ENCODE assay signal across 23 cellular contexts in genomic region chr2:72936669-72937355, GRCh38. TPM values are rescaled to one million over a fixed set of nuclear protein-coding genes. Genes with fewer than 3 reads are reported as not detected.
A peak's percentile ranks its signal among the peaks of the same experiment; 100 is the strongest.
DNase-seq lines count a peak whose midpoint lies in the region; TF ChIP-seq lines count a peak whose summit lies in the region.
"Had no signal": no experiment of that assay in that cellular context is flagged by ENCODE, and none has a peak within 500 bp of the region (broad histone marks: within the 10 kb centered on the region; RNA-seq: fewer than 3 reads in every experiment).

No MANE protein-coding gene starts in this region.

- H3K9me3 Mint-ChIP-seq in chondrocyte (ENCODE audit: low read depth) (no peaks in the 10 kb centered on the region), MCF 10A (ENCODE audit: unreplicated experiment) (no peaks in the 10 kb centered on the region)
- H3K9me3 Mint-ChIP-seq: CD8-positive, alpha-beta T cell; HFFc6 had no signal

- peaks cover 0 to 30% (median 0%) of the 10 kb centered on the region in 11 experiments; a peak in 7 of 22 replicates for H3K27me3 ChIP-seq in BLaER1 treated with 17β-estradiol and CSF1 and Interleukin-3, amounts not matched to agents 10 nM and 100 nM
- H3K27me3 ChIP-seq in GM23248 (replicated peaks; ENCODE audit: insufficient read depth): no peaks in the 10 kb centered on the region
- H3K27me3 ChIP-seq: BE2C had no signal

- TF ChIP-seq CTCF in chondrocyte (IDR thresholded peaks at IDR 0.05) (no peak), MCF 10A (IDR thresholded peaks at IDR 0.05; ENCODE audit: unreplicated experiment) (no peak), GM20000 (IDR thresholded peaks at IDR 0.05; ENCODE audit: extremely low read depth, missing control alignments) (no peak)

- no peak overlapping the region for H2AFZ ChIP-seq in GM23248

- H3K27me3 Mint-ChIP-seq in chondrocyte (ENCODE audit: low read depth): peaks cover 40% of the 10 kb centered on the region
- H3K27me3 Mint-ChIP-seq in MCF 10A (ENCODE audit: insufficient read depth, unreplicated experiment): no peaks in the 10 kb centered on the region

- no peak overlapping the region for H3K27ac ChIP-seq in BLaER1 treated with 17β-estradiol and CSF1 and Interleukin-3, amounts not matched to agents 10 nM and 100 nM
- H3K27ac ChIP-seq in GM23248: no peak overlapping the region

- 24 to 28% methylated on average over 19 of the region's 19 CpGs for WGBS in GM23248 (ENCODE audit: low coverage in 1 of 2, low lambda C conversion rate in 2 of 2, missing lambda C conversion rate in 2 of 2), 2 experiments

- no TSS peak for BruUV-seq in MCF 10A (replicated peaks; lab: Mats Ljungman, UMichigan)

- H3F3A ChIP-seq in GM23248 (ENCODE audit: insufficient read depth): no peaks in the 10 kb centered on the region

- H3K9me3 ChIP-seq in BLaER1 treated with 17β-estradiol and CSF1 and Interleukin-3, amounts not matched to agents 10 nM and 100 nM (replicated peaks in 1 of 11): no peaks in the 10 kb centered on the region
- H3K9me3 ChIP-seq in GM23248 (ENCODE audit: low read depth): no peaks in the 10 kb centered on the region
- H3K9me3 ChIP-seq: BE2C had no signal

- no peak overlapping the region for H3K4me3 Mint-ChIP-seq in chondrocyte (ENCODE audit: unreplicated experiment)
- no peak overlapping the region for H3K4me3 Mint-ChIP-seq in MCF 10A (ENCODE audit: unreplicated experiment)
- H3K4me3 Mint-ChIP-seq: CD8-positive, alpha-beta T cell; HFFc6 had no signal

- peaks cover 0 to 58% (median 6%) of the 10 kb centered on the region in 11 experiments; a peak in 8 of 22 replicates for H4K20me1 ChIP-seq in BLaER1 treated with 17β-estradiol and CSF1 and Interleukin-3, amounts not matched to agents 10 nM and 100 nM
- H4K20me1 ChIP-seq in GM23248 (ENCODE audit: insufficient read depth): no peaks in the 10 kb centered on the region

- H3K4me3 ChIP-seq in BLaER1 treated with 17β-estradiol and CSF1 and Interleukin-3, amounts not matched to agents 10 nM and 100 nM: no peak overlapping the region; a peak in 1 of 20 replicates
- no peak overlapping the region for H3K4me3 ChIP-seq in GM23248
- H3K4me3 ChIP-seq: GM12878 had no signal

- CTCF ChIA-PET in HEK293T (lab: Yijun Ruan, JAX): interaction anchor here (0.7 kb wide), 1 partner anchor 44 kb away, joined by 3 read pairs; no protein-coding TSS in a partner anchor
- CTCF ChIA-PET in MCF 10A (lab: Yijun Ruan, JAX): interaction anchor here (0.6 kb wide), 1 partner anchor 354 kb away, joined by 3 read pairs; no protein-coding TSS in a partner anchor

- peaks cover 2% of the 10 kb centered on the region for H3K36me3 Mint-ChIP-seq in chondrocyte (ENCODE audit: low read depth)
- no peaks in the 10 kb centered on the region for H3K36me3 Mint-ChIP-seq in MCF 10A (ENCODE audit: insufficient read depth, unreplicated experiment)
- H3K36me3 Mint-ChIP-seq: CD8-positive, alpha-beta T cell had no signal

- 0 out of 22 replicates have a peak overlapping the region, but pooled peaks of 2 of the 11 experiments have one; percentile 4 to 22 for H3K9ac ChIP-seq in BLaER1 treated with 17β-estradiol and CSF1 and Interleukin-3, amounts not matched to agents 10 nM and 100 nM
- no peak overlapping the region for H3K9ac ChIP-seq in GM23248

- no peak overlapping the region for H3K27ac Mint-ChIP-seq in chondrocyte (ENCODE audit: unreplicated experiment)
- H3K27ac Mint-ChIP-seq in MCF 10A (ENCODE audit: low read depth, unreplicated experiment): no peak overlapping the region
- H3K27ac Mint-ChIP-seq: CD8-positive, alpha-beta T cell; HFFc6 had no signal

- no peaks in the 10 kb centered on the region for H3K36me3 ChIP-seq in BLaER1 treated with 17β-estradiol and CSF1 and Interleukin-3, amounts not matched to agents 10 nM and 100 nM
- no peaks in the 10 kb centered on the region for H3K36me3 ChIP-seq in GM23248 (ENCODE audit: low read depth)
- H3K36me3 ChIP-seq: BE2C had no signal

- no peaks in the 10 kb centered on the region for H3K9me2 ChIP-seq in GM23248 (ENCODE audit: insufficient read depth)

- H3K4me2 ChIP-seq in BLaER1 treated with 17β-estradiol and CSF1 and Interleukin-3, amounts not matched to agents 10 nM and 100 nM: peak overlapping the region in 10 of 11 experiments; percentile 21 to 97 (median 89); a peak in 18 of 22 replicates
- no peak overlapping the region for H3K4me2 ChIP-seq in GM23248 (ENCODE audit: unreplicated experiment)

- intact Hi-C loops in MCF 10A (cut with micrococcal nuclease): no loop called here

- peaks cover 12 to 100% (median 94%) of the 10 kb centered on the region in 10 experiments; a peak in 19 of 20 replicates for H3K4me1 ChIP-seq in BLaER1 treated with 17β-estradiol and CSF1 and Interleukin-3, amounts not matched to agents 10 nM and 100 nM
- peaks cover 17% of the 10 kb centered on the region for H3K4me1 ChIP-seq in GM23248 (ENCODE audit: insufficient read depth)
- H3K4me1 ChIP-seq: BE2C had no signal

- H3K4me1 Mint-ChIP-seq in chondrocyte (ENCODE audit: low read depth): peaks cover 13% of the 10 kb centered on the region
- H3K4me1 Mint-ChIP-seq in MCF 10A (ENCODE audit: insufficient read depth, unreplicated experiment): no peaks in the 10 kb centered on the region

- POLR2A ChIA-PET in HEK293T (lab: Yijun Ruan, JAX) (no interaction called here), MCF 10A (lab: Yijun Ruan, JAX) (interaction anchor here (0.7 to 1.3 kb wide), 2 partner anchors 10 to 1852 kb away, joined by 3 read pairs; no protein-coding TSS in a partner anchor)

- peak; percentile 78 for DNase-seq in GM23248
- peak; percentile 72 for DNase-seq in chondrocyte (ENCODE audit: low spot score)
- DNase-seq in occipital lobe (lab: John Stamatoyannopoulos, UW): peak; percentile 62
- no peak for DNase-seq in HEK293T (ENCODE audit: extremely low spot score)
- no peak for DNase-seq in KG1 (lab: John Stamatoyannopoulos, UW)
- no peak for DNase-seq in MCF 10A (ENCODE audit: unreplicated experiment)
- DNase-seq in GM20000 (ENCODE audit: low spot score): no peak
- DNase-seq: CD8-positive, alpha-beta T cell; DND-41; GDM1; GOT3; HFFc6; Karpas-422; MM.1S; NCI-H1092 treated with DMSO at 0.1 percent for 48 hours; NCI-H187; NCI-H446; SHP77; T-helper 1 cell had no signal

- no peaks in the 10 kb centered on the region for H3K79me2 ChIP-seq in GM23248 (ENCODE audit: insufficient read depth)

- in situ Hi-C loops in GM23248 (cut with MboI): no loop called here

TF ChIP-seq in HEK293T, 16 proteins besides CTCF, POLR2A, EP300 and RAD21:
- TF ChIP-seq SUZ12 (IDR thresholded peaks at IDR 0.05) (no peak), ARNT (IDR thresholded peaks at IDR 0.05) (no peak), ELF4 (IDR thresholded peaks at IDR 0.05) (no peak), FOXM1 (IDR thresholded peaks at IDR 0.05; ENCODE audit: borderline replicate concordance) (no peak), HDGF (IDR thresholded peaks at IDR 0.05; ENCODE audit: borderline replicate concordance) (no peak), CTBP1 (IDR thresholded peaks at IDR 0.05; ENCODE audit: borderline replicate concordance) (no peak), L3MBTL2 (conservative IDR thresholded peaks at IDR 0.05) (no peak), LEF1 (IDR thresholded peaks at IDR 0.05; ENCODE audit: borderline replicate concordance) (no peak), FOXK2 (IDR thresholded peaks at IDR 0.05) (no peak), BHLHE40 (IDR thresholded peaks at IDR 0.05; ENCODE audit: borderline replicate concordance) (no peak), NFRKB (IDR thresholded peaks at IDR 0.05) (no peak), SP1 (IDR thresholded peaks at IDR 0.05) (no peak), ZNF384 (IDR thresholded peaks at IDR 0.05) (no peak), TARDBP (IDR thresholded peaks at IDR 0.05) (no peak), PKNOX1 (IDR thresholded peaks at IDR 0.05) (no peak), FOXA1 (IDR thresholded peaks at IDR 0.05) (no peak)

RNA-seq across cellular contexts. Expression of gene EMX1, which starts 19.5 kb away (rescaled TPM):
- total RNA-seq in GM23248 (2014; rRNA removed; shearing (Covaris generic)): not detected in 2 replicates
- polyA plus RNA-seq in GM23248 (2016; fragmentation: Nextera tagmentation; extraction: Ambion mirVana): not detected in 2 replicates
- total RNA-seq in chondrocyte (not detected in 3 replicates), occipital lobe (21.1 TPM), MCF 10A (2022) (not detected in 2 replicates)
- total RNA-seq: CD8-positive, alpha-beta T cell; HFFc6 had no signal
- polyA plus RNA-seq: AG04450 had no signal

RNA-seq across cellular contexts. Expression of gene SPR, which starts 49.6 kb away (rescaled TPM):
- total RNA-seq in GM23248 (2014; rRNA removed; shearing (Covaris generic)): 21.1 and 39.0 TPM in 2 replicates
- polyA plus RNA-seq in GM23248 (2016; fragmentation: Nextera tagmentation; extraction: Ambion mirVana): 17.1 and 19.6 TPM in 2 replicates
- total RNA-seq in chondrocyte (8.9 to 13.5 TPM (median 12.8 TPM) in 3 replicates), occipital lobe (1.2 TPM), MCF 10A (2022) (12.9 and 18.1 TPM in 2 replicates)
- total RNA-seq: CD8-positive, alpha-beta T cell had no signal

Comparison
In these comparisons a context has a peak if more than half of its experiments do, and no peak if none do; other contexts are left out.
1. DNase-seq: peak in GM23248 (single experiment), chondrocyte (single experiment) and occipital lobe (single experiment); none in HEK293T (single experiment), KG1 (single experiment), MCF 10A (single experiment) and GM20000 (single experiment).
2. RNA of gene EMX1, which starts 19.5 kb away (total RNA-seq): 21.1 TPM in occipital lobe (single experiment); not detected in GM23248, not detected in chondrocyte and not detected in MCF 10A; every median in the first group is over 10 times any median in the second.